In genomic region chr14:49679271-49679670, GRCh38 we compare ENCODE assay signal across 18 cellular contexts. TPM values are rescaled to one million over a fixed set of nuclear protein-coding genes. Genes with fewer than 3 reads are reported as not detected.
DNase-seq lines count a peak whose midpoint lies in the region; ATAC-seq lines count a peak whose summit lies in the region.
"Had no signal": no experiment of that assay in that cellular context is flagged by ENCODE, and none has a peak within 500 bp of the region (broad histone marks: within the 10 kb centered on the region; RNA-seq: fewer than 3 reads in every experiment).

No MANE protein-coding gene starts in this region.

- H3K4me1 Mint-ChIP-seq in activated CD4-positive, alpha-beta memory T cell treated with anti-CD3 and anti-CD28 coated beads, Interleukin-2, amount 10 ng/mL, durations not matched to agents 7 days and 5 days: peaks cover 27% of the 10 kb centered on the region
- H3K4me1 Mint-ChIP-seq: memory B cell had no signal

- CTCF ChIA-PET in activated CD4-positive, alpha-beta memory T cell treated with anti-CD3 and anti-CD28 coated beads, Interleukin-2, amount 10 ng/mL, durations not matched to agents 7 days and 5 days (lab: Charles Lee): interaction anchor here (0.6 kb wide), 1 partner anchor 19 kb away, joined by 4 read pairs; no protein-coding TSS in a partner anchor

- no peak overlapping the region for H3K4me3 Mint-ChIP-seq in activated CD4-positive, alpha-beta memory T cell treated with anti-CD3 and anti-CD28 coated beads, Interleukin-2, amount 10 ng/mL, durations not matched to agents 7 days and 5 days
- H3K4me3 Mint-ChIP-seq: memory B cell; natural killer cell treated with Interleukin-12 subunit alpha and Interleukin-12 subunit beta and Interleukin-15 and Interleukin-18, amount 100 ng/mL, for 72 hours had no signal

- H3K9me3 Mint-ChIP-seq in activated CD4-positive, alpha-beta memory T cell treated with anti-CD3 and anti-CD28 coated beads, Interleukin-2, amount 10 ng/mL, durations not matched to agents 7 days and 5 days: no peaks in the 10 kb centered on the region
- H3K9me3 Mint-ChIP-seq: memory B cell; natural killer cell treated with Interleukin-12 subunit alpha and Interleukin-12 subunit beta and Interleukin-15 and Interleukin-18, amount 100 ng/mL, for 72 hours had no signal

- DNase-seq in Caki2 (ENCODE audit: low read depth): peak; percentile 16
- peak; percentile 33 for DNase-seq in HT1080 (ENCODE audit: low read depth)
- no peak for DNase-seq in activated CD4-positive, alpha-beta memory T cell treated with anti-CD3 and anti-CD28 coated beads, Interleukin-2, amount 10 ng/mL, durations not matched to agents 7 days and 5 days
- peak; percentile 19 for DNase-seq in foreskin melanocyte
- no peak for DNase-seq in GM19238 (ENCODE audit: insufficient read length, low spot score)
- DNase-seq in G401 (ENCODE audit: low spot score): no peak
- DNase-seq in DMS79 (lab: John Stamatoyannopoulos, UW): no peak
- DNase-seq: activated effector memory CD4-positive, alpha-beta T cell treated with Interleukin-2 at 50 U/mL for 16 hours; cortex of kidney; NCI-H82; posterior cingulate gyrus; RPMI8226; spleen; tibial artery had no signal

- peaks cover 61% of the 10 kb centered on the region for H3K36me3 Mint-ChIP-seq in activated CD4-positive, alpha-beta memory T cell treated with anti-CD3 and anti-CD28 coated beads, Interleukin-2, amount 10 ng/mL, durations not matched to agents 7 days and 5 days (ENCODE audit: low read depth)

- no peaks in the 10 kb centered on the region for H3K27me3 Mint-ChIP-seq in activated CD4-positive, alpha-beta memory T cell treated with anti-CD3 and anti-CD28 coated beads, Interleukin-2, amount 10 ng/mL, durations not matched to agents 7 days and 5 days
- H3K27me3 Mint-ChIP-seq: memory B cell; natural killer cell treated with Interleukin-12 subunit alpha and Interleukin-12 subunit beta and Interleukin-15 and Interleukin-18, amount 100 ng/mL, for 72 hours had no signal

- ATAC-seq in HG03521 (IDR thresholded peaks at IDR 0.05; ENCODE audit: unreplicated experiment): no peak

- peak overlapping the region; percentile 32 for H3K27ac Mint-ChIP-seq in activated CD4-positive, alpha-beta memory T cell treated with anti-CD3 and anti-CD28 coated beads, Interleukin-2, amount 10 ng/mL, durations not matched to agents 7 days and 5 days
- H3K27ac Mint-ChIP-seq: memory B cell had no signal

- POLR2A ChIA-PET in activated CD4-positive, alpha-beta memory T cell treated with anti-CD3 and anti-CD28 coated beads, Interleukin-2, amount 10 ng/mL, durations not matched to agents 7 days and 5 days (lab: Charles Lee): no interaction called here

- in situ Hi-C loops in Caki2 (cut with HindIII; ENCODE audit: low pct_unique_long_range_greater_than_20kb, low sequenced_read_pairs) (no loop called here), G401 (cut with HindIII; ENCODE audit: low sequenced_read_pairs) (no loop called here)

RNA-seq across cellular contexts. Expression of gene POLE2, which starts 8.7 kb away (rescaled TPM):
- total RNA-seq in Caki2 (2014; rRNA removed; shearing (Covaris generic); ENCODE audit: low replicate concordance): 37.1 and 60.2 TPM in 2 replicates
- total RNA-seq in HT1080 (2014; rRNA removed; shearing (Covaris generic)): 16.8 and 19.0 TPM in 2 replicates
- polyA plus RNA-seq in HT1080 (2015; cell fraction: cytosol; rRNA removed): 26.0 and 27.2 TPM in 2 replicates
- polyA plus RNA-seq in HT1080 (2015; cell fraction: nucleus; rRNA removed): 25.7 and 32.8 TPM in 2 replicates
- total RNA-seq in activated CD4-positive, alpha-beta memory T cell treated with anti-CD3 and anti-CD28 coated beads, Interleukin-2, amount 10 ng/mL, durations not matched to agents 7 days and 5 days: 10 to 100 TPM; 24.1 to 24.9 TPM
- 43.9 and 69.6 TPM in 2 replicates for total RNA-seq in G401 (2014; rRNA removed; shearing (Covaris generic))

RNA-seq across cellular contexts. Expression of gene KLHDC1, which starts 13.6 kb away (rescaled TPM):
- 0.26 TPM in 1 of 2 replicates, not detected in the other for total RNA-seq in Caki2 (2014; rRNA removed; shearing (Covaris generic); ENCODE audit: low replicate concordance)
- not detected in 2 replicates for total RNA-seq in HT1080 (2014; rRNA removed; shearing (Covaris generic))
- polyA plus RNA-seq in HT1080 (2015; cell fraction: cytosol; rRNA removed): 0.14 and 0.33 TPM in 2 replicates
- polyA plus RNA-seq in HT1080 (2015; cell fraction: nucleus; rRNA removed): 0.45 and 0.75 TPM in 2 replicates
- 1 to 10 TPM; 2.4 to 2.6 TPM for total RNA-seq in activated CD4-positive, alpha-beta memory T cell treated with anti-CD3 and anti-CD28 coated beads, Interleukin-2, amount 10 ng/mL, durations not matched to agents 7 days and 5 days
- 0.85 and 1.0 TPM in 2 replicates for total RNA-seq in G401 (2014; rRNA removed; shearing (Covaris generic))
- total RNA-seq: ascending aorta had no signal

RNA-seq across cellular contexts. Expression of gene DNAAF2, which starts 44.2 kb away (rescaled TPM):
- 5.3 and 11.0 TPM in 2 replicates for total RNA-seq in Caki2 (2014; rRNA removed; shearing (Covaris generic); ENCODE audit: low replicate concordance)
- total RNA-seq in HT1080 (2014; rRNA removed; shearing (Covaris generic)): 26.1 and 26.6 TPM in 2 replicates
- polyA plus RNA-seq in HT1080 (2015; cell fraction: cytosol; rRNA removed): 23.4 and 23.8 TPM in 2 replicates
- polyA plus RNA-seq in HT1080 (2015; cell fraction: nucleus; rRNA removed): 11.0 and 13.4 TPM in 2 replicates
- total RNA-seq in activated CD4-positive, alpha-beta memory T cell treated with anti-CD3 and anti-CD28 coated beads, Interleukin-2, amount 10 ng/mL, durations not matched to agents 7 days and 5 days: 1 to 10 TPM; 7.4 to 7.5 TPM
- 16.2 and 21.7 TPM in 2 replicates for total RNA-seq in G401 (2014; rRNA removed; shearing (Covaris generic))

RNA-seq across cellular contexts. Expression of gene MGAT2, which starts 58.7 kb away (rescaled TPM):
- total RNA-seq in Caki2 (2014; rRNA removed; shearing (Covaris generic); ENCODE audit: low replicate concordance): 55.4 and 58.9 TPM in 2 replicates
- 93.9 and 97.1 TPM in 2 replicates for total RNA-seq in HT1080 (2014; rRNA removed; shearing (Covaris generic))
- 64.7 and 66.3 TPM in 2 replicates for polyA plus RNA-seq in HT1080 (2015; cell fraction: cytosol; rRNA removed)
- 30.9 and 31.9 TPM in 2 replicates for polyA plus RNA-seq in HT1080 (2015; cell fraction: nucleus; rRNA removed)
- 10 to 100 TPM; 82.7 to 86.5 TPM for total RNA-seq in activated CD4-positive, alpha-beta memory T cell treated with anti-CD3 and anti-CD28 coated beads, Interleukin-2, amount 10 ng/mL, durations not matched to agents 7 days and 5 days
- 47.9 and 58.3 TPM in 2 replicates for total RNA-seq in G401 (2014; rRNA removed; shearing (Covaris generic))

RNA-seq across cellular contexts. Expression of gene RPL36AL, which starts 58.8 kb away (rescaled TPM):
- 181 and 221 TPM in 2 replicates for total RNA-seq in Caki2 (2014; rRNA removed; shearing (Covaris generic); ENCODE audit: low replicate concordance)
- total RNA-seq in HT1080 (2014; rRNA removed; shearing (Covaris generic)): 283 and 317 TPM in 2 replicates
- polyA plus RNA-seq in HT1080 (2015; cell fraction: cytosol; rRNA removed): 240 and 248 TPM in 2 replicates
- 93.7 and 94.2 TPM in 2 replicates for polyA plus RNA-seq in HT1080 (2015; cell fraction: nucleus; rRNA removed)
- total RNA-seq in activated CD4-positive, alpha-beta memory T cell treated with anti-CD3 and anti-CD28 coated beads, Interleukin-2, amount 10 ng/mL, durations not matched to agents 7 days and 5 days: 100 to 1,000 TPM; 320 to 330 TPM
- 173 and 210 TPM in 2 replicates for total RNA-seq in G401 (2014; rRNA removed; shearing (Covaris generic))

Comparison
In these comparisons a context has a peak if more than half of its experiments do, and no peak if none do; other contexts are left out.
1. DNase-seq: peak in Caki2 (single experiment), HT1080 (single experiment) and foreskin melanocyte (single experiment); none in activated CD4-positive, alpha-beta memory T cell treated with anti-CD3 and anti-CD28 coated beads, Interleukin-2, amount 10 ng/mL, durations not matched to agents 7 days and 5 days (single experiment), GM19238 (single experiment), G401 (single experiment) and DMS79 (single experiment).